Comparison of ENCODE assay signal across 30 cellular contexts in genomic region chr11:30432716-30433115, GRCh38.
"Had no signal": no experiment of that assay in that cellular context is flagged by ENCODE, and none has a peak within 500 bp of the region (broad histone marks: within the 10 kb centered on the region; RNA-seq: fewer than 3 reads in every experiment).

No MANE protein-coding gene starts in this region.

- H3K36me3 ChIP-seq: esophagus squamous epithelium, lower lobe of right lung, sigmoid colon, tibial artery had no signal

- H3K27me3 ChIP-seq: esophagus squamous epithelium, sigmoid colon, tibial artery had no signal

- H3K27ac ChIP-seq: epithelial cell of prostate, esophagus squamous epithelium, lower lobe of right lung had no signal

- ATAC-seq: lower lobe of right lung; mucosa of descending colon; natural killer cell treated with Interleukin-12 subunit alpha and Interleukin-12 subunit beta and Interleukin-15 and Interleukin-18, amount 100 ng/mL, for 72 hours; stimulated activated memory B cell treated with anti-CD40 and anti-IgM and Interleukin-4, amounts not matched to agents 10 μg/mL and 1 μg/mL and 100 μg/mL, for 72 hours; stimulated activated naive CD8-positive, alpha-beta T cell treated with anti-CD3 and anti-CD28 coated beads, Interleukin-15, amount 100 ng/mL, for 72 hours had no signal

- H3K4me3 ChIP-seq: esophagus squamous epithelium, lower lobe of right lung, mucosa of descending colon, sigmoid colon, smooth muscle cell, tibial artery had no signal

- H3K4me2 ChIP-seq: smooth muscle cell had no signal

- DNase-seq: activated CD4-positive, alpha-beta memory T cell treated with anti-CD3 and anti-CD28 coated beads for 36 hours; activated CD4-positive, alpha-beta T cell treated with anti-CD3 and anti-CD28 coated beads, Interleukin-2, amount 10 ng/mL, durations not matched to agents 24 days and 14 days; activated CD4-positive, CD25-positive, alpha-beta regulatory T cell treated with anti-CD3 and anti-CD28 coated beads, Interleukin-2, amount 50 U/mL, for 72 hours; activated CD8-positive, alpha-beta memory T cell treated with anti-CD3 and anti-CD28 coated beads, Interleukin-2, amount 50 U/mL, for 48 hours; activated gamma-delta T cell; activated naive CD4-positive, alpha-beta T cell treated with anti-CD3 and anti-CD28 coated beads, Interleukin-2, amount 10 ng/mL, durations not matched to agents 7 days and 5 days; activated naive CD8-positive, alpha-beta T cell treated with anti-CD3 and anti-CD28 coated beads, Interleukin-2, amount 10 ng/mL, durations not matched to agents 7 days and 5 days; activated T-cell treated with anti-CD3 and anti-CD28 coated beads, Interleukin-2, amount 50 U/mL, for 24 hours; dermis blood vessel endothelial cell; effector CD4-positive, alpha-beta T cell; esophagus squamous epithelium; foreskin melanocyte; glutamatergic neuron; hypothalamus; immature natural killer cell; kidney; lower lobe of right lung; mucosa of descending colon; sigmoid colon; stimulated activated CD4-positive, alpha-beta T cell treated with anti-CD3 and anti-CD28 coated beads, Interleukin-1b, Interleukin-23, amount 100 ng/mL, for 48 hours; stimulated activated CD4-positive, alpha-beta T cell treated with anti-CD3 and anti-CD28 coated beads, Interleukin-4, amount 100 ng/mL, for 4 hours; stimulated activated CD8-positive, alpha-beta memory T cell treated with anti-CD3 and anti-CD28 coated beads, Interleukin-4, amount 100 ng/mL, for 48 hours; stimulated activated naive CD8-positive, alpha-beta T cell treated with anti-CD3 and anti-CD28 coated beads, Interleukin-15, amount 100 ng/mL, for 72 hours; substantia nigra; T-helper 2 cell; tibial artery had no signal

- H3K4me1 ChIP-seq: lower lobe of right lung had no signal

- H3K9me3 ChIP-seq: esophagus squamous epithelium, lower lobe of right lung, mucosa of descending colon, sigmoid colon, tibial artery had no signal
